17 cellular contexts compared by ENCODE assay signal in the genomic region with DNA sequence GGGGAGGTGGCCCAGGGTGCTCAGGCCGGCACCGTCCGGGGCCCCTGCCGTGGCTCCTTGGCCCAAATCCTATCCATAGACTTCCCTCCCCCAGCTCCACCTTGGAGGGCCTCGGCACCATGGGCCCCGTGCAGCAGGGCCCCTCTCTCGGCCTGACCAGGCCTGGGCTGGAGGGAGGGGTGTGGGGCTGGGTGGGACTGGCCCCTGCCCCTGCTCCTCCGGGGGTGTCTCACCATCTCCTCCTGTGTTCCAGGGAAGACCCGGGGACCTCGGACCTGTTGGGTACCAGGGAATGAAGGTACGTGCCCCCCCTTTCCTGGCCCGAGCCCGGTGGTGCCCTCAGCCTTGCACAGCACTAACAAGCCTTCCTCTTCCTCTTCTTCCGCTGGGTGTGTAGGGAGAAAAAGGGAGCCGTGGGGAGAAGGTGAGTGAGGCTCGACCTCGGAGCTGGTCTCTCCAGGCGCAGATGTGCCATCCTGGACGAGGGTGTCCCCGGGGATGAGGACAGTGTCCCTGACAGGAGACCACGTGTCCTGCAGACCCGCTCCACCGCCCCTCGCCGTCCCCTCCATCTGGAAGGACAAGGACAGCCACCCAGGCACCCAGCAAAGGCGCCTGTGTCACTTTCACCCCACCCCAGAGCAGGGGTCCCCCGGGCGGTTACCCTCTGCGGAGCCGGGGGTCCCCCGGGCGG. TPM values are rescaled to one million over a fixed set of nuclear protein-coding genes. Genes with fewer than 3 reads are reported as not detected.
DNase-seq lines count a peak whose midpoint lies in the region; ATAC-seq and TF ChIP-seq lines count a peak whose summit lies in the region.
"Had no signal": no experiment of that assay in that cellular context is flagged by ENCODE, and none has a peak within 500 bp of the region (broad histone marks: within the 10 kb centered on the region; RNA-seq: fewer than 3 reads in every experiment).

No MANE protein-coding gene starts in this region.

- DNase-seq in heart left ventricle (peak; percentile 13 to 52 (median 20)), cardiac septum (ENCODE audit: low spot score) (no peak), esophagus muscularis mucosa (ENCODE audit: extremely low spot score) (no peak), ovary (peak in 4 of 5 donors; percentile 24 to 52 (median 36)), upper lobe of right lung (peak; percentile 66), NCI-H187 treated with DMSO at 0.1 percent for 48 hours (lab: John Stamatoyannopoulos, UW) (no peak)
- DNase-seq: activated CD8-positive, alpha-beta memory T cell treated with anti-CD3 and anti-CD28 coated beads, Interleukin-2, amount 50 U/mL, for 48 hours; amygdala; MV-4-11; small intestine; stimulated activated naive CD4-positive, alpha-beta T cell had no signal

- H3K27me3 ChIP-seq in heart left ventricle, result no peaks in the 10 kb centered on the region
- H3K27me3 ChIP-seq in esophagus muscularis mucosa, result no peaks in the 10 kb centered on the region
- no peaks in the 10 kb centered on the region for H3K27me3 ChIP-seq in ovary
- H3K27me3 ChIP-seq in upper lobe of right lung, result no peaks in the 10 kb centered on the region
- H3K27me3 ChIP-seq: gastrocnemius medialis, neural progenitor cell had no signal

- TF ChIP-seq POLR2A in heart left ventricle (IDR thresholded peaks at IDR 0.05) (no peak), esophagus muscularis mucosa (IDR thresholded peaks at IDR 0.05; ENCODE audit: low read depth) (no peak), ovary (IDR thresholded peaks at IDR 0.05) (no peak)

- intact Hi-C loops in heart left ventricle (cut with DNase I), result loop anchor here in 2 of 10 donors (5.0 to 10.0 kb wide), 2 partner anchors 108 to 125 kb away; partner anchors contain the start of gene COL6A2 (in 1 of the 2)
- intact Hi-C loops in cardiac septum (cut with DNase I), result loop anchor here (10.0 kb wide), 1 partner anchor 135 kb away; no protein-coding TSS in a partner anchor
- intact Hi-C loops in esophagus muscularis mucosa (cut with DNase I), result no loop called here
- intact Hi-C loops in ovary (cut with DNase I), result no loop called here
- intact Hi-C loops in upper lobe of right lung (cut with DNase I), result no loop called here

- H3K36me3 ChIP-seq in heart left ventricle (peaks cover 0 to 89% (median 77%) of the 10 kb centered on the region in 9 donors), esophagus muscularis mucosa (peaks cover 65 to 95% (median 93%) of the 10 kb centered on the region in 4 donors), ovary (no peaks in the 10 kb centered on the region), upper lobe of right lung (peaks cover 20% of the 10 kb centered on the region)
- H3K36me3 ChIP-seq: neural progenitor cell had no signal

- TF ChIP-seq CTCF in heart left ventricle (IDR thresholded peaks at IDR 0.05) (no peak), esophagus muscularis mucosa (IDR thresholded peaks at IDR 0.05) (no peak), ovary (IDR thresholded peaks at IDR 0.05) (no peak), upper lobe of right lung (IDR thresholded peaks at IDR 0.05) (no peak)

- ATAC-seq in heart left ventricle (no peak), upper lobe of right lung (no peak), GM18858 (IDR thresholded peaks at IDR 0.05; ENCODE audit: unreplicated experiment) (no peak), HG03097 (IDR thresholded peaks at IDR 0.05; ENCODE audit: low FRiP score, unreplicated experiment) (no peak)
- ATAC-seq: gastrocnemius medialis, T-cell had no signal

- H3K4me3 ChIP-seq in heart left ventricle (no peak overlapping the region), esophagus muscularis mucosa (no peak overlapping the region), ovary (no peak overlapping the region), upper lobe of right lung (no peak overlapping the region)
- H3K4me3 ChIP-seq: gastrocnemius medialis, neural progenitor cell had no signal

- peak overlapping the region in 1 of 12 donors; percentile 80 for H3K27ac ChIP-seq in heart left ventricle
- H3K27ac ChIP-seq in esophagus muscularis mucosa (replicated peaks in 1 of 4), result peak overlapping the region; percentile 79 to 85 (median 81)
- H3K27ac ChIP-seq in ovary, result peak overlapping the region; percentile 37 to 73
- H3K27ac ChIP-seq in upper lobe of right lung, result no peak overlapping the region
- H3K27ac ChIP-seq: neural progenitor cell had no signal

- WGBS in heart left ventricle, 4 donors, result 92 to 94% (median 93%) methylated on average over 15 to 32 of the region's 32 CpGs
- 90% methylated on average over 8 of the region's 32 CpGs for WGBS in esophagus muscularis mucosa
- WGBS in ovary, 3 donors, result 74 to 88% (median 75%) methylated on average over 24 to 32 of the region's 32 CpGs

- H3K4me1 ChIP-seq in heart left ventricle, result peaks cover 0 to 38% (median 4%) of the 10 kb centered on the region in 12 donors
- H3K4me1 ChIP-seq in esophagus muscularis mucosa, result peaks cover 11 to 96% (median 93%) of the 10 kb centered on the region in 4 donors
- peaks cover 12% of the 10 kb centered on the region for H3K4me1 ChIP-seq in ovary (ENCODE audit: insufficient read depth)
- H3K4me1 ChIP-seq in upper lobe of right lung, result no peaks in the 10 kb centered on the region
- H3K4me1 ChIP-seq: gastrocnemius medialis, neural progenitor cell had no signal

- TF ChIP-seq EP300 in esophagus muscularis mucosa (IDR thresholded peaks at IDR 0.05) (no peak), ovary (IDR thresholded peaks at IDR 0.05) (no peak)

- H3K9me3 ChIP-seq in heart left ventricle, result no peaks in the 10 kb centered on the region
- no peaks in the 10 kb centered on the region for H3K9me3 ChIP-seq in esophagus muscularis mucosa
- H3K9me3 ChIP-seq in ovary, result no peaks in the 10 kb centered on the region
- H3K9me3 ChIP-seq in upper lobe of right lung, result no peaks in the 10 kb centered on the region
- H3K9me3 ChIP-seq: gastrocnemius medialis had no signal

RNA-seq across cellular contexts. Expression of gene COL6A1, which starts 7.9 kb away (rescaled TPM):
- total RNA-seq in heart left ventricle, result 100 to 1,000 TPM in 8 of 9 donors, 10 to 100 TPM in 1; 92.4 to 385 (median 143) TPM
- polyA plus RNA-seq in heart left ventricle, result 100 to 1,000 TPM; 149 to 157 TPM
- 140 TPM for total RNA-seq in cardiac septum
- total RNA-seq in esophagus muscularis mucosa, result 1,000 to 10,000 TPM in 2 of 4 donors, 100 to 1,000 TPM in 2; 646 to 1,432 (median 1,078) TPM
- total RNA-seq in ovary, result 100 to 1,000 TPM; 389 to 779 (median 731) TPM
- polyA plus RNA-seq in ovary, result 100 to 1,000 TPM; 112 to 905 TPM
- 175 TPM for total RNA-seq in upper lobe of right lung
- polyA plus RNA-seq: IgD-negative memory B cell had no signal

Comparison
In these comparisons a context has a peak if more than half of its experiments do, and no peak if none do; other contexts are left out.
1. DNase-seq: peak in heart left ventricle (5 of 5), ovary (4 of 5) and upper lobe of right lung (single experiment); none in cardiac septum (single experiment), esophagus muscularis mucosa (single experiment) and NCI-H187 treated with DMSO at 0.1 percent for 48 hours (single experiment).